ENCODE assay signal across 8 cellular contexts in genomic region chr7:55366461-55367138, GRCh38. TPM values are rescaled to one million over a fixed set of nuclear protein-coding genes. Genes with fewer than 3 reads are reported as not detected.
DNase-seq lines count a peak whose midpoint lies in the region; ATAC-seq and TF ChIP-seq lines count a peak whose summit lies in the region.

No MANE protein-coding gene starts in this region.

- H3K9me2 ChIP-seq in OCI-LY7 (ENCODE audit: insufficient read depth, low read length) = no peaks in the 10 kb centered on the region

- no peaks in the 10 kb centered on the region; the same call in 1 of the 2 replicates for H3K9me3 ChIP-seq in AG04450 (ENCODE audit: control insufficient read depth, insufficient read depth, low read length)
- no peaks in the 10 kb centered on the region for H3K9me3 ChIP-seq in OCI-LY7 (ENCODE audit: low read length)
- H3K9me3 ChIP-seq in breast epithelium = no peaks in the 10 kb centered on the region
- no peaks in the 10 kb centered on the region for H3K9me3 ChIP-seq in right lobe of liver
- H3K9me3 ChIP-seq in stomach = no peaks in the 10 kb centered on the region

- H3K79me2 ChIP-seq in OCI-LY7 (ENCODE audit: insufficient read depth, low read depth, low read length) = peaks cover 25% of the 10 kb centered on the region

- CTCF ChIA-PET in AG04450 (lab: Charles Lee) (interaction anchor here (0.6 to 1.2 kb wide), 3 partner anchors 8 to 49 kb away, joined by 3 to 4 read pairs (median 4); no protein-coding TSS in a partner anchor), OCI-LY7 (lab: Charles Lee; ENCODE audit: unreplicated experiment) (no interaction called here)

- TF ChIP-seq EP300 in stomach (IDR thresholded peaks at IDR 0.05) = no peak

- TF ChIP-seq POLR2A in breast epithelium (IDR thresholded peaks at IDR 0.05) (no peak), right lobe of liver (IDR thresholded peaks at IDR 0.05) (no peak), stomach (IDR thresholded peaks at IDR 0.05) (no peak)

- peak overlapping the region; percentile 97 for H3K4me3 ChIP-seq in AG04450 (ENCODE audit: low read depth, low read length)
- H3K4me3 ChIP-seq in OCI-LY7 (ENCODE audit: low read depth, low read length, poor library complexity, severe bottlenecking) = peak overlapping the region; percentile 82
- H3K4me3 ChIP-seq in breast epithelium = peak overlapping the region; percentile 70 to 97 (median 92)
- peak overlapping the region; percentile 93 to 98 (median 98) for H3K4me3 ChIP-seq in right lobe of liver
- H3K4me3 ChIP-seq in stomach = peak overlapping the region; percentile 69 to 99 (median 96)

- H4K20me1 ChIP-seq in OCI-LY7 (ENCODE audit: insufficient read depth, low read length) = no peaks in the 10 kb centered on the region

- under 1% methylated on average over 24 of the region's 32 CpGs for WGBS in right lobe of liver (ENCODE audit: insufficient coverage, low coverage, low lambda C conversion rate, missing lambda C conversion rate)
- 0 to 1% (median 1%) methylated on average over 17 to 32 of the region's 32 CpGs for WGBS in stomach, 5 donors

- TF ChIP-seq CTCF in AG04450 (IDR thresholded peaks at IDR 0.05; ENCODE audit: low read depth, low read length) = no peak
- TF ChIP-seq CTCF in OCI-LY7 (conservative IDR thresholded peaks at IDR 0.05; ENCODE audit: low read length) = no peak
- no peak for TF ChIP-seq CTCF in breast epithelium (IDR thresholded peaks at IDR 0.05)
- no peak for TF ChIP-seq CTCF in right lobe of liver (IDR thresholded peaks at IDR 0.05)
- TF ChIP-seq CTCF in stomach (IDR thresholded peaks at IDR 0.05) = no peak

- H3K36me3 ChIP-seq in OCI-LY7 (ENCODE audit: insufficient read depth, low read length) = peaks cover 4% of the 10 kb centered on the region
- H3K36me3 ChIP-seq in breast epithelium = no peaks in the 10 kb centered on the region
- no peaks in the 10 kb centered on the region for H3K36me3 ChIP-seq in right lobe of liver
- H3K36me3 ChIP-seq in stomach = no peaks in the 10 kb centered on the region

- H3K4me1 ChIP-seq in OCI-LY7 (ENCODE audit: insufficient read depth, low read length, poor library complexity, severe bottlenecking) (peaks cover 19% of the 10 kb centered on the region), breast epithelium (peaks cover 0 to 5% of the 10 kb centered on the region in 2 donors), right lobe of liver (peaks cover 0 to 18% (median 9%) of the 10 kb centered on the region in 4 donors), stomach (peaks cover 16 to 31% (median 20%) of the 10 kb centered on the region in 4 donors)

- H3K27ac ChIP-seq in AG04450 (ENCODE audit: low read depth, low read length) = peak overlapping the region; percentile 80
- peak overlapping the region; percentile 78 for H3K27ac ChIP-seq in OCI-LY7 (ENCODE audit: low read depth, low read length, poor library complexity, severe bottlenecking)
- H3K27ac ChIP-seq in breast epithelium = peak overlapping the region; percentile 98
- H3K27ac ChIP-seq in right lobe of liver = peak overlapping the region; percentile 99 to 100 (median 100)
- H3K27ac ChIP-seq in stomach = peak overlapping the region; percentile 91 to 99 (median 99)

- TSS peak; percentile 85 for BruUV-seq in OCI-LY7 (replicated peaks; lab: Mats Ljungman, UMichigan)

- H2AFZ ChIP-seq in OCI-LY7 (ENCODE audit: low read length) = peak overlapping the region; percentile 88; the same call in 1 of the 2 replicates

- peak overlapping the region; percentile 94 for H3K4me2 ChIP-seq in OCI-LY7 (ENCODE audit: low read length)

- DNase-seq in AG04450 (ENCODE audit: low read depth, low spot score) = no peak
- DNase-seq in OCI-LY7 (ENCODE audit: low spot score) = peak; percentile 57
- no peak for DNase-seq in breast epithelium (ENCODE audit: low spot score in 2 of 2)
- no peak for DNase-seq in right lobe of liver
- DNase-seq in stomach = no peak
- no peak for DNase-seq in amygdala (lab: John Stamatoyannopoulos, UW)

- POLR2A ChIA-PET in AG04450 (lab: Yijun Ruan, JAX) (interaction anchor here (0.6 to 1.5 kb wide), 8 partner anchors 8 to 608 kb away, joined by 3 to 14 read pairs (median 6); partner anchors contain the start of gene SEC61G), OCI-LY7 (lab: Charles Lee) (interaction anchor here (1.0 to 1.8 kb wide), 4 partner anchors 10 to 166 kb away, joined by 4 to 11 read pairs (median 5); no protein-coding TSS in a partner anchor)

- ATAC-seq in GM19025 (IDR thresholded peaks at IDR 0.05; ENCODE audit: low read depth, unreplicated experiment) = peak; percentile 14
- ATAC-seq in HG03196 (IDR thresholded peaks at IDR 0.05; ENCODE audit: unreplicated experiment) = peak; percentile 12
- peak; percentile 34 to 45 (median 40) for ATAC-seq in right lobe of liver

- H3K27me3 ChIP-seq in AG04450 (ENCODE audit: control insufficient read depth, insufficient read depth, low read length) = no peaks in the 10 kb centered on the region
- H3K27me3 ChIP-seq in breast epithelium = no peaks in the 10 kb centered on the region
- no peaks in the 10 kb centered on the region for H3K27me3 ChIP-seq in right lobe of liver
- H3K27me3 ChIP-seq in stomach = no peaks in the 10 kb centered on the region

- intact Hi-C loops in OCI-LY7 (cut with micrococcal nuclease; ENCODE audit: unreplicated experiment) (loop anchor here (1.0 to 10.0 kb wide), 7 partner anchors 40 to 746 kb away; partner anchors contain the start of genes SEC61G and SUMF2), breast epithelium (cut with DNase I; ENCODE audit: low total_unique reads) (no loop called here), right lobe of liver (cut with DNase I) (no loop called here), stomach (cut with DNase I; ENCODE audit: low total_unique reads) (no loop called here)

RNA-seq across cellular contexts. Expression of gene LANCL2, which starts 1.5 kb away (rescaled TPM):
- polyA plus RNA-seq in AG04450 (2011; rRNA removed) (16.9 and 18.0 TPM in 2 replicates), stomach (10 to 100 TPM in 1 of 3 donors, 1 to 10 TPM in 2; 4.9 to 21.4 (median 7.9) TPM)
- 13.0 and 24.6 TPM in 2 replicates for polyA minus RNA-seq in AG04450 (2011; rRNA and poly(A)+ RNA removed)
- total RNA-seq in OCI-LY7 (2014; rRNA removed; shearing (Covaris generic)) = 6.4 and 9.5 TPM in 2 replicates
- total RNA-seq in OCI-LY7 (2022) (6.5 and 7.8 TPM in 2 replicates), breast epithelium (10 to 100 TPM; 11.8 to 22.4 (median 20.2) TPM), right lobe of liver (10 to 100 TPM in 1 of 6 experiments, 1 to 10 TPM in 5; 7.3 to 12.1 (median 8.3) TPM), stomach (10 to 100 TPM; 13.2 to 25.9 (median 17.1) TPM)
